Comparison of ENCODE assay signal across 15 cellular contexts in the genomic region with DNA sequence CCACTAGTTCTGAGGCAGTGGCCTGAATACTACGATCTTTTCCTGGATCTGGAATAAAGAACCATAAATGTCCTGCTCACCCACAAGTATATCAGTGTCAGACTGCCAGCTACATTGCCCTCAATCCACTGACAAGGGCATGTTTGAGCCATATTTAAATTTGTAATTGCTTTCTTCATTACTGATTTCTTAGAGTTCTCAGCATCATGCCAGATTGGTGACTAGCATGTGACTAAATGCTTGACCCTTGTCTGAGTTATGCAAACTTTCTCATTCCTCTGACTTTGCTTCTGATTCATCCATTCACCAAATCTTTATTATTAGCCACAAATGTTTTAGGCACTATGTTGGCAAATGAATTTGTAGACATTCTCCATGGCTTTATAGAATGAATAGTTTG.
DNase-seq lines count a peak whose midpoint lies in the region; ATAC-seq and TF ChIP-seq lines count a peak whose summit lies in the region.
"Had no signal": no experiment of that assay in that cellular context is flagged by ENCODE, and none has a peak within 500 bp of the region (broad histone marks: within the 10 kb centered on the region; RNA-seq: fewer than 3 reads in every experiment).

No MANE protein-coding gene starts in this region.

- no TSS peak for BruUV-seq in PC-3 (replicated peaks; lab: Mats Ljungman, UMichigan)

- no peak overlapping the region for H2AFZ ChIP-seq in PC-3 (ENCODE audit: low read length)

- H3K36me3 ChIP-seq in PC-3 (ENCODE audit: low read depth, low read length): no peaks in the 10 kb centered on the region
- H3K36me3 ChIP-seq: transverse colon had no signal

- TF ChIP-seq CTCF in AG10803 (conservative IDR thresholded peaks at IDR 0.05; ENCODE audit: low read length): no peak
- no peak for TF ChIP-seq CTCF in PC-3 (conservative IDR thresholded peaks at IDR 0.05; ENCODE audit: low read depth, low read length)

- POLR2A ChIA-PET in PC-3 (lab: Charles Lee; ENCODE audit: unreplicated experiment): no interaction called here

- no peaks in the 10 kb centered on the region for H3K9me2 ChIP-seq in PC-3 (replicated peaks; ENCODE audit: low read length)

- no peaks in the 10 kb centered on the region for H4K20me1 ChIP-seq in PC-3 (ENCODE audit: low read length)

- peak overlapping the region; percentile 34 for H3K4me2 ChIP-seq in PC-3 (ENCODE audit: low read length)

- no peaks in the 10 kb centered on the region for H3K9me3 ChIP-seq in PC-3 (ENCODE audit: low read length)
- H3K9me3 ChIP-seq: transverse colon had no signal

- DNase-seq in AG10803 (ENCODE audit: low read depth) (peak; percentile 86), PC-3 (peak; percentile 86), fibroblast of gingiva (ENCODE audit: low read depth) (peak; percentile 75), non-pigmented ciliary epithelial cell (ENCODE audit: low read depth) (peak; percentile 54), middle frontal gyrus (ENCODE audit: extremely low spot score, low spot score) (no peak), SK-N-DZ (ENCODE audit: low spot score) (no peak), HUDEP-2 (lab: John Stamatoyannopoulos, UW; ENCODE audit: unreplicated experiment in 76 of 76) (no peak)
- DNase-seq in stimulated activated CD4-positive, alpha-beta T cell treated with anti-CD3 and anti-CD28 coated beads, Interleukin-2, amount 100 ng/mL, for 24 hours: no peak
- DNase-seq: activated gamma-delta T cell treated with Interleukin-2 at 50 U/mL for 16 hours, C1 segment of cervical spinal cord, head of caudate nucleus, NCI-H1417, T-helper 1 cell, transverse colon had no signal

- no peaks in the 10 kb centered on the region for H3F3A ChIP-seq in PC-3 (ENCODE audit: low read length, unreplicated experiment)

- H3K27me3 ChIP-seq in PC-3 (ENCODE audit: low read length): no peaks in the 10 kb centered on the region
- H3K27me3 ChIP-seq: transverse colon had no signal

- CTCF ChIA-PET in PC-3 (lab: Charles Lee): no interaction called here

- no peaks in the 10 kb centered on the region for H3K79me2 ChIP-seq in PC-3 (ENCODE audit: low read length)

- 0 out of 2 replicates have a peak overlapping the region, but pooled peaks have one; percentile 0 for H3K27ac ChIP-seq in PC-3 (ENCODE audit: low read length)
- H3K27ac ChIP-seq: transverse colon had no signal

- ATAC-seq in PC-3: peak; percentile 94

- peaks cover 15% of the 10 kb centered on the region for H3K4me1 ChIP-seq in PC-3 (ENCODE audit: insufficient read depth, low read length)
- H3K4me1 ChIP-seq: transverse colon had no signal

- H3K9ac ChIP-seq in PC-3 (ENCODE audit: low read length): no peak overlapping the region

- H3K4me3 ChIP-seq in AG10803 (ENCODE audit: low read length): no peak overlapping the region
- H3K4me3 ChIP-seq in PC-3 (ENCODE audit: low read length): no peak overlapping the region
- H3K4me3 ChIP-seq: lung, transverse colon had no signal

- intact Hi-C loops in PC-3 (cut with micrococcal nuclease): loop anchor here (2.0 kb wide), 1 partner anchor 145 kb away; the partner anchor contains the start of gene SLC16A7

Comparison
In these comparisons a context has a peak if more than half of its experiments do, and no peak if none do; other contexts are left out.
1. DNase-seq: peak in AG10803 (single experiment), PC-3 (single experiment), fibroblast of gingiva (single experiment) and non-pigmented ciliary epithelial cell (single experiment); none in middle frontal gyrus (single experiment), SK-N-DZ (single experiment), stimulated activated CD4-positive, alpha-beta T cell treated with anti-CD3 and anti-CD28 coated beads, Interleukin-2, amount 100 ng/mL, for 24 hours (0 of 2) and HUDEP-2 (0 of 76).